Comparison of ENCODE assay signal across 9 cellular contexts in genomic region chr4:2534904-2535385, GRCh38. TPM values are rescaled to one million over a fixed set of nuclear protein-coding genes. Genes with fewer than 3 reads are reported as not detected.
A peak's percentile ranks its signal among the peaks of the same experiment; 100 is the strongest.
DNase-seq lines count a peak whose midpoint lies in the region; ATAC-seq and TF ChIP-seq lines count a peak whose summit lies in the region.
"Had no signal": no experiment of that assay in that cellular context is flagged by ENCODE, and none has a peak within 500 bp of the region (broad histone marks: within the 10 kb centered on the region; RNA-seq: fewer than 3 reads in every experiment).

No MANE protein-coding gene starts in this region.

- peaks cover 3% of the 10 kb centered on the region for H3K36me3 Mint-ChIP-seq in progenitor cell of endocrine pancreas (ENCODE audit: insufficient read depth)

- H3K4me3 Mint-ChIP-seq in progenitor cell of endocrine pancreas (ENCODE audit: low read depth) = peak overlapping the region; percentile 94

- in situ Hi-C loops in G401 (cut with HindIII; ENCODE audit: low sequenced_read_pairs) = no loop called here

- H3K27ac Mint-ChIP-seq in progenitor cell of endocrine pancreas = peak overlapping the region; percentile 99

- DNase-seq in G401 (ENCODE audit: low spot score) (peak; percentile 18), RKO (ENCODE audit: low spot score) (peak; percentile 14), epithelial cell of proximal tubule (ENCODE audit: low read depth) (no peak), progenitor cell of endocrine pancreas (ENCODE audit: low spot score, unreplicated experiment) (no peak), DMS79 (lab: John Stamatoyannopoulos, UW) (no peak), NCI-H2107 treated with DMSO at 0.1 percent for 48 hours (lab: John Stamatoyannopoulos, UW; ENCODE audit: unreplicated experiment) (no peak)
- DNase-seq: NCI-H2029 had no signal

- no peaks in the 10 kb centered on the region for H3K27me3 Mint-ChIP-seq in progenitor cell of endocrine pancreas

- ATAC-seq in GM21529 (IDR thresholded peaks at IDR 0.05; ENCODE audit: unreplicated experiment) = no peak
- no peak for ATAC-seq in HG03378 (IDR thresholded peaks at IDR 0.05; ENCODE audit: unreplicated experiment)

- TF ChIP-seq CTCF in epithelial cell of proximal tubule (conservative IDR thresholded peaks at IDR 0.05; ENCODE audit: low read depth, low read length) (no peak), progenitor cell of endocrine pancreas (IDR thresholded peaks at IDR 0.05; ENCODE audit: unreplicated experiment) (no peak)

- peaks cover 16% of the 10 kb centered on the region for H3K4me1 Mint-ChIP-seq in progenitor cell of endocrine pancreas (ENCODE audit: low read depth)

- H3K9me3 Mint-ChIP-seq in progenitor cell of endocrine pancreas (ENCODE audit: low read depth) = no peaks in the 10 kb centered on the region

- H3K4me3 ChIP-seq in epithelial cell of proximal tubule (ENCODE audit: low read depth, low read length) = peak overlapping the region; percentile 90

RNA-seq across cellular contexts. Expression of gene FAM193A, which starts 1.5 kb away (rescaled TPM):
- 14.5 and 26.2 TPM in 2 replicates for total RNA-seq in G401 (2014; rRNA removed; shearing (Covaris generic))
- total RNA-seq in epithelial cell of proximal tubule = 12.9 and 14.6 TPM in 2 replicates
- 48.1 and 53.4 TPM in 2 replicates for total RNA-seq in progenitor cell of endocrine pancreas

Comparison
In these comparisons a context has a peak if more than half of its experiments do, and no peak if none do; other contexts are left out.
1. DNase-seq: peak in G401 (single experiment) and RKO (single experiment); none in epithelial cell of proximal tubule (single experiment), progenitor cell of endocrine pancreas (single experiment), DMS79 (single experiment) and NCI-H2107 treated with DMSO at 0.1 percent for 48 hours (single experiment).